ENCODE assay signal across 1 cellular context in the genomic region with DNA sequence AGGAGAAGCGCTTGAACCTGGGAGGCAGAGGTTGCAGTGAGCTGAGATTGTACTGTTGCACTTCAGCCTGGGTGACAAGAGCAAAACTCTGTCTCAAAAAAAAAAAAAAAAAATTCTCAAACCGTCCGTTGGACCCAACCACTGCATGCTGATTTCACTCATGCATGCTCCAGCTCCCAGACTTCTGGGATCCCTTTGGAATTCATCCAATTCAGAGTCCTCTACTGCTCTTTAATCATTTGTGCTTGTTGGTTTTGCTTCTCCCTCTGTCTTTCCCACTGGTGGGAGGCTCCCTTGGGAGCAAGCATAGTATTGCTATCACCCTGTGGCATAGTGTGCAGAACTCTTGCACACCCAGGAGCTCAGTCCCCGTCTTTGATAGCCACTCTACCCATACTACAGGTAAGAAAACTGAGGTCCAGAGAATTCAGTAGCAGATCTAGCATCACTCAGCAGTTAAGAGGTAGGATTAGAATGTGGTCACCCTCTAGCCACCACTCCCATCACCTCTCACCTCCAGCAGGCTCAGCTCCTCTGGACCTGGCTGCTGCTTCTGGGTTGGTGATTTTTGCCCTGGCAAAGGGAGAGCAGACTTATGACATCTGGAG.
TF ChIP-seq lines count a peak whose summit lies in the region.

No MANE protein-coding gene starts in this region.

TF ChIP-seq in HepG2, 621 proteins besides CTCF, POLR2A, EP300 and RAD21:
- TF ChIP-seq KDM1A (CRISPR knock-in tag; IDR thresholded peaks at IDR 0.05) (0 out of 2 replicates have a peak, but pooled peaks have one; percentile 51), ELF4 (CRISPR knock-in tag; IDR thresholded peaks at IDR 0.05; ENCODE audit: borderline replicate concordance) (no peak), ZNF629 (CRISPR knock-in tag; conservative IDR thresholded peaks at IDR 0.05) (peak; percentile 95), ZMYM3 (CRISPR knock-in tag; IDR thresholded peaks at IDR 0.05) (peak; percentile 61; the same call in 1 of the 2 replicates), CHD4 (IDR thresholded peaks at IDR 0.05; ENCODE audit: borderline replicate concordance, low read length) (peak; percentile 80; the same call in 1 of the 2 replicates)
